Comparison of ENCODE assay signal across 10 cellular contexts in genomic region chr14:68968051-68968450, GRCh38. TPM values are rescaled to one million over a fixed set of nuclear protein-coding genes. Genes with fewer than 3 reads are reported as not detected.
DNase-seq lines count a peak whose midpoint lies in the region; ATAC-seq and TF ChIP-seq lines count a peak whose summit lies in the region.
"Had no signal": no experiment of that assay in that cellular context is flagged by ENCODE, and none has a peak within 500 bp of the region (broad histone marks: within the 10 kb centered on the region; RNA-seq: fewer than 3 reads in every experiment).

No MANE protein-coding gene starts in this region.

- H3K4me3 Mint-ChIP-seq in activated naive CD4-positive, alpha-beta T cell treated with anti-CD3 and anti-CD28 coated beads, Interleukin-2, amount 50 U/mL, for 24 hours: peak overlapping the region; percentile 85
- H3K4me3 Mint-ChIP-seq in osteocyte (ENCODE audit: unreplicated experiment) (no peak overlapping the region), type B pancreatic cell (peak overlapping the region; percentile 31)

- WGBS in right cardiac atrium: 83% methylated on average over 8 of the region's 8 CpGs

- no peak overlapping the region for H3K4me3 ChIP-seq in right cardiac atrium (ENCODE audit: low read length)
- H3K4me3 ChIP-seq: upper lobe of right lung had no signal

- no peak for ATAC-seq in right cardiac atrium
- no peak for ATAC-seq in left ventricle myocardium superior
- ATAC-seq: upper lobe of right lung had no signal

- peak overlapping the region; percentile 98 for H3K27ac Mint-ChIP-seq in activated naive CD4-positive, alpha-beta T cell treated with anti-CD3 and anti-CD28 coated beads, Interleukin-2, amount 50 U/mL, for 24 hours
- peak overlapping the region; percentile 87 for H3K27ac Mint-ChIP-seq in osteocyte (ENCODE audit: unreplicated experiment)
- peak overlapping the region; percentile 66 for H3K27ac Mint-ChIP-seq in type B pancreatic cell

- peaks cover 98% of the 10 kb centered on the region for H3K4me1 Mint-ChIP-seq in activated naive CD4-positive, alpha-beta T cell treated with anti-CD3 and anti-CD28 coated beads, Interleukin-2, amount 50 U/mL, for 24 hours
- H3K4me1 Mint-ChIP-seq in osteocyte (ENCODE audit: unreplicated experiment): peaks cover 88% of the 10 kb centered on the region
- peaks cover 79% of the 10 kb centered on the region for H3K4me1 Mint-ChIP-seq in type B pancreatic cell (ENCODE audit: unreplicated experiment)

- intact Hi-C loops in right cardiac atrium (cut with DNase I): no loop called here
- intact Hi-C loops in left ventricle myocardium superior (cut with micrococcal nuclease): no loop called here

- DNase-seq in right cardiac atrium (no peak), left ventricle myocardium superior (no peak), osteocyte (ENCODE audit: extremely low spot score, unreplicated experiment) (no peak), type B pancreatic cell (ENCODE audit: extremely low spot score, unreplicated experiment) (no peak), glomerular visceral epithelial cell (ENCODE audit: extremely low spot score) (no peak), amygdala (lab: John Stamatoyannopoulos, UW) (no peak), kidney glomerular epithelial cell (lab: John Stamatoyannopoulos, UW) (no peak)
- DNase-seq: cerebellar nuclear complex, upper lobe of right lung had no signal

- no peaks in the 10 kb centered on the region for H3K27me3 ChIP-seq in right cardiac atrium (ENCODE audit: control insufficient read depth, insufficient read depth)
- H3K27me3 ChIP-seq: upper lobe of right lung had no signal

- H3K27me3 Mint-ChIP-seq in activated naive CD4-positive, alpha-beta T cell treated with anti-CD3 and anti-CD28 coated beads, Interleukin-2, amount 50 U/mL, for 24 hours: no peaks in the 10 kb centered on the region
- H3K27me3 Mint-ChIP-seq in osteocyte (ENCODE audit: unreplicated experiment): no peaks in the 10 kb centered on the region
- no peaks in the 10 kb centered on the region for H3K27me3 Mint-ChIP-seq in type B pancreatic cell

- peak overlapping the region; percentile 12 for H3K27ac ChIP-seq in right cardiac atrium (ENCODE audit: low read length)
- H3K27ac ChIP-seq: upper lobe of right lung had no signal

- TF ChIP-seq CTCF in osteocyte (IDR thresholded peaks at IDR 0.05) (no peak), type B pancreatic cell (conservative IDR thresholded peaks at IDR 0.05) (no peak)

- H3K4me1 ChIP-seq in right cardiac atrium (ENCODE audit: control insufficient read depth, insufficient read depth, low read length): peaks cover 50% of the 10 kb centered on the region

- no peaks in the 10 kb centered on the region for H3K9me3 Mint-ChIP-seq in activated naive CD4-positive, alpha-beta T cell treated with anti-CD3 and anti-CD28 coated beads, Interleukin-2, amount 50 U/mL, for 24 hours
- H3K9me3 Mint-ChIP-seq in osteocyte (ENCODE audit: unreplicated experiment) (no peaks in the 10 kb centered on the region), type B pancreatic cell (no peaks in the 10 kb centered on the region)

- H3K9me3 ChIP-seq in right cardiac atrium (ENCODE audit: control insufficient read depth, low read length): no peaks in the 10 kb centered on the region
- H3K9me3 ChIP-seq: upper lobe of right lung had no signal

- peaks cover 13% of the 10 kb centered on the region for H3K36me3 Mint-ChIP-seq in activated naive CD4-positive, alpha-beta T cell treated with anti-CD3 and anti-CD28 coated beads, Interleukin-2, amount 50 U/mL, for 24 hours
- H3K36me3 Mint-ChIP-seq in osteocyte (ENCODE audit: unreplicated experiment) (peaks cover 20% of the 10 kb centered on the region), type B pancreatic cell (peaks cover 16% of the 10 kb centered on the region)

RNA-seq across cellular contexts. Expression of gene ACTN1, which starts 11.1 kb away (rescaled TPM):
- total RNA-seq in right cardiac atrium (100 to 1,000 TPM; 133 to 305 (median 171) TPM), left ventricle myocardium superior (90.5 TPM), osteocyte (371 and 380 TPM in 2 replicates), type B pancreatic cell (ENCODE audit: low replicate concordance) (128 and 176 TPM in 2 replicates)
- polyA plus RNA-seq in right cardiac atrium: 80.5 TPM
